Comparison of ENCODE assay signal across 1 cellular context in the genomic region with DNA sequence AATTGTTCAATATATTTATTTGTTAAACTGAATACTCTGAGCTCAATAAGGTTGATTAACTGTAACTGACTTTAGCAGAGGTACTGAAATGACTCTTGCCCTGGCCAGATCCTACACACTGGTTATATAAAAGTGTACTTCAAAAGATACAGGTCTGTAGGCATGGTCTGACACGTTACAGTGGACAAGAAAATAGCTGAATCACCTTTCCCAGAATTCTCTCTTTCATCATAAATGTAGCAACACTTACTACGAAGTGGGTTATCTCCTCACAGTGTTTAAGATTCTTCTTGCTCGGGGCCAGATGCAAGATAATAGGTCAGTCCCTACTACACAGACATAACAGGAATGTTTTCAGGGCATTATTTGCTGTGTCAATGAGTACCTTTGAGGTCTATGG.
TF ChIP-seq lines count a peak whose summit lies in the region.

No MANE protein-coding gene starts in this region.

TF ChIP-seq in K562, 482 proteins besides CTCF, POLR2A, EP300 and RAD21 (continued from another document and continues in another):
- TF ChIP-seq KDM5B (IDR thresholded peaks at IDR 0.05; ENCODE audit: insufficient replicate concordance, low read depth, low read length), result no peak
- peak; percentile 19; the same call in 1 of the 2 replicates for TF ChIP-seq CBFA2T3 (IDR thresholded peaks at IDR 0.05)
- no peak for TF ChIP-seq ZNF75A (CRISPR knock-in tag; IDR thresholded peaks at IDR 0.05)
- TF ChIP-seq JUNB (CRISPR knock-in tag; conservative IDR thresholded peaks at IDR 0.05), result no peak
- TF ChIP-seq, protein P1, sequence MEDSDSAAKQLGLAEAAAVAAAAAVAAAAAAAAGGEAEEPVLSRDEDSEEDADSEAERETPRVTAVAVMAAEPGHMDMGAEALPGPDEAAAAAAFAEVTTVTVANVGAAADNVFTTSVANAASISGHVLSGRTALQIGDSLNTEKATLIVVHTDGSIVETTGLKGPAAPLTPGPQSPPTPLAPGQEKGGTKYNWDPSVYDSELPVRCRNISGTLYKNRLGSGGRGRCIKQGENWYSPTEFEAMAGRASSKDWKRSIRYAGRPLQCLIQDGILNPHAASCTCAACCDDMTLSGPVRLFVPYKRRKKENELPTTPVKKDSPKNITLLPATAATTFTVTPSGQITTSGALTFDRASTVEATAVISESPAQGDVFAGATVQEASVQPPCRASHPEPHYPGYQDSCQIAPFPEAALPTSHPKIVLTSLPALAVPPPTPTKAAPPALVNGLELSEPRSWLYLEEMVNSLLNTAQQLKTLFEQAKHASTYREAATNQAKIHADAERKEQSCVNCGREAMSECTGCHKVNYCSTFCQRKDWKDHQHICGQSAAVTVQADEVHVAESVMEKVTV (CRISPR knock-in tag; IDR thresholded peaks at IDR 0.05), result 0 out of 2 replicates have a peak, but pooled peaks have one; percentile 21
- TF ChIP-seq, protein P2, sequence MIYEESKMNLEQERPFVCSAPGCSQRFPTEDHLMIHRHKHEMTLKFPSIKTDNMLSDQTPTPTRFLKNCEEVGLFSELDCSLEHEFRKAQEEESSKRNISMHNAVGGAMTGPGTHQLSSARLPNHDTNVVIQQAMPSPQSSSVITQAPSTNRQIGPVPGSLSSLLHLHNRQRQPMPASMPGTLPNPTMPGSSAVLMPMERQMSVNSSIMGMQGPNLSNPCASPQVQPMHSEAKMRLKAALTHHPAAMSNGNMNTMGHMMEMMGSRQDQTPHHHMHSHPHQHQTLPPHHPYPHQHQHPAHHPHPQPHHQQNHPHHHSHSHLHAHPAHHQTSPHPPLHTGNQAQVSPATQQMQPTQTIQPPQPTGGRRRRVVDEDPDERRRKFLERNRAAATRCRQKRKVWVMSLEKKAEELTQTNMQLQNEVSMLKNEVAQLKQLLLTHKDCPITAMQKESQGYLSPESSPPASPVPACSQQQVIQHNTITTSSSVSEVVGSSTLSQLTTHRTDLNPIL (CRISPR knock-in tag; IDR thresholded peaks at IDR 0.05), result no peak
- peak; percentile 77 for TF ChIP-seq SMAD4 (CRISPR knock-in tag; conservative IDR thresholded peaks at IDR 0.05)
- no peak for TF ChIP-seq ZNF146 (CRISPR knock-in tag; IDR thresholded peaks at IDR 0.05; ENCODE audit: unreplicated experiment)
- TF ChIP-seq MGA (IDR thresholded peaks at IDR 0.05), result peak; percentile 81
- no peak for TF ChIP-seq ZNF124 (CRISPR knock-in tag; IDR thresholded peaks at IDR 0.05)
- no peak for TF ChIP-seq ZNF445 (CRISPR knock-in tag; IDR thresholded peaks at IDR 0.05; ENCODE audit: low read depth)
- TF ChIP-seq, protein P3, sequence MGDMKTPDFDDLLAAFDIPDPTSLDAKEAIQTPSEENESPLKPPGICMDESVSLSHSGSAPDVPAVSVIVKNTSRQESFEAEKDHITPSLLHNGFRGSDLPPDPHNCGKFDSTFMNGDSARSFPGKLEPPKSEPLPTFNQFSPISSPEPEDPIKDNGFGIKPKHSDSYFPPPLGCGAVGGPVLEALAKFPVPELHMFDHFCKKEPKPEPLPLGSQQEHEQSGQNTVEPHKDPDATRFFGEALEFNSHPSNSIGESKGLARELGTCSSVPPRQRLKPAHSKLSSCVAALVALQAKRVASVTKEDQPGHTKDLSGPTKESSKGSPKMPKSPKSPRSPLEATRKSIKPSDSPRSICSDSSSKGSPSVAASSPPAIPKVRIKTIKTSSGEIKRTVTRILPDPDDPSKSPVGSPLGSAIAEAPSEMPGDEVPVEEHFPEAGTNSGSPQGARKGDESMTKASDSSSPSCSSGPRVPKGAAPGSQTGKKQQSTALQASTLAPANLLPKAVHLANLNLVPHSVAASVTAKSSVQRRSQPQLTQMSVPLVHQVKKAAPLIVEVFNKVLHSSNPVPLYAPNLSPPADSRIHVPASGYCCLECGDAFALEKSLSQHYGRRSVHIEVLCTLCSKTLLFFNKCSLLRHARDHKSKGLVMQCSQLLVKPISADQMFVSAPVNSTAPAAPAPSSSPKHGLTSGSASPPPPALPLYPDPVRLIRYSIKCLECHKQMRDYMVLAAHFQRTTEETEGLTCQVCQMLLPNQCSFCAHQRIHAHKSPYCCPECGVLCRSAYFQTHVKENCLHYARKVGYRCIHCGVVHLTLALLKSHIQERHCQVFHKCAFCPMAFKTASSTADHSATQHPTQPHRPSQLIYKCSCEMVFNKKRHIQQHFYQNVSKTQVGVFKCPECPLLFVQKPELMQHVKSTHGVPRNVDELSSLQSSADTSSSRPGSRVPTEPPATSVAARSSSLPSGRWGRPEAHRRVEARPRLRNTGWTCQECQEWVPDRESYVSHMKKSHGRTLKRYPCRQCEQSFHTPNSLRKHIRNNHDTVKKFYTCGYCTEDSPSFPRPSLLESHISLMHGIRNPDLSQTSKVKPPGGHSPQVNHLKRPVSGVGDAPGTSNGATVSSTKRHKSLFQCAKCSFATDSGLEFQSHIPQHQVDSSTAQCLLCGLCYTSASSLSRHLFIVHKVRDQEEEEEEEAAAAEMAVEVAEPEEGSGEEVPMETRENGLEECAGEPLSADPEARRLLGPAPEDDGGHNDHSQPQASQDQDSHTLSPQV (IDR thresholded peaks at IDR 0.05), result peak; percentile 74; the same call in 1 of the 2 replicates
- peak; percentile 71 for TF ChIP-seq POLR2H (tag; IDR thresholded peaks at IDR 0.05; ENCODE audit: low read depth)
- peak; percentile 45; the same call in 1 of the 2 replicates for TF ChIP-seq TEAD4 (IDR thresholded peaks at IDR 0.05; ENCODE audit: low read length)
- TF ChIP-seq TEAD4 (CRISPR knock-in tag; IDR thresholded peaks at IDR 0.05; ENCODE audit: borderline replicate concordance), result no peak
- TF ChIP-seq, protein P4, sequence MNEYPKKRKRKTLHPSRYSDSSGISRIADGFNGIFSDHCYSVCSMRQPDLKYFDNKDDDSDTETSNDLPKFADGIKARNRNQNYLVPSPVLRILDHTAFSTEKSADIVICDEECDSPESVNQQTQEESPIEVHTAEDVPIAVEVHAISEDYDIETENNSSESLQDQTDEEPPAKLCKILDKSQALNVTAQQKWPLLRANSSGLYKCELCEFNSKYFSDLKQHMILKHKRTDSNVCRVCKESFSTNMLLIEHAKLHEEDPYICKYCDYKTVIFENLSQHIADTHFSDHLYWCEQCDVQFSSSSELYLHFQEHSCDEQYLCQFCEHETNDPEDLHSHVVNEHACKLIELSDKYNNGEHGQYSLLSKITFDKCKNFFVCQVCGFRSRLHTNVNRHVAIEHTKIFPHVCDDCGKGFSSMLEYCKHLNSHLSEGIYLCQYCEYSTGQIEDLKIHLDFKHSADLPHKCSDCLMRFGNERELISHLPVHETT (CRISPR knock-in tag; conservative IDR thresholded peaks at IDR 0.05 in 1 of 2, IDR thresholded peaks at IDR 0.05 in 1 of 2), result no peak
- no peak for TF ChIP-seq ATF1 (CRISPR knock-in tag; IDR thresholded peaks at IDR 0.05)
- TF ChIP-seq ATF1 (tag; IDR thresholded peaks at IDR 0.05), result peak; percentile 70
- peak; percentile 82 for TF ChIP-seq ZNF316 (IDR thresholded peaks at IDR 0.05)
- TF ChIP-seq ZNF408 (CRISPR knock-in tag; IDR thresholded peaks at IDR 0.05; ENCODE audit: low read depth), result no peak
- TF ChIP-seq HDAC1 (IDR thresholded peaks at IDR 0.05), result no peak
- TF ChIP-seq BACH1 (tag; IDR thresholded peaks at IDR 0.05), result peak; percentile 82
- TF ChIP-seq NFE2L1 (tag; IDR thresholded peaks at IDR 0.05; ENCODE audit: borderline replicate concordance, low read depth), result peak; percentile 39; the same call in 1 of the 2 replicates
